ENCODE assay signal across 8 cellular contexts in genomic region chr19:15300533-15301194, GRCh38. TPM values are rescaled to one million over a fixed set of nuclear protein-coding genes. Genes with fewer than 3 reads are reported as not detected.
DNase-seq lines count a peak whose midpoint lies in the region; ATAC-seq and TF ChIP-seq lines count a peak whose summit lies in the region.

No MANE protein-coding gene starts in this region.

- no peak for TF ChIP-seq EP300 in gastroesophageal sphincter (IDR thresholded peaks at IDR 0.05)

- 100% methylated on average over 3 to 4 of the region's 6 CpGs for WGBS in mesodermal cell (ENCODE audit: insufficient coverage in 2 of 2), 2 experiments
- 64 to 71% methylated on average over 2 to 6 of the region's 6 CpGs for WGBS in gastroesophageal sphincter (ENCODE audit: low coverage in 1 of 2), 2 donors

- POLR2A ChIA-PET in CD4-positive, alpha-beta T cell (lab: Charles Lee), result no interaction called here

- H3K4me3 ChIP-seq in mesodermal cell (ENCODE audit: extremely low read depth, insufficient read depth, low read length, poor library complexity, severe bottlenecking) (no peak overlapping the region), gastroesophageal sphincter (no peak overlapping the region), dorsolateral prefrontal cortex (no peak overlapping the region)

- H3K4me1 ChIP-seq in mesodermal cell (ENCODE audit: control insufficient read depth, insufficient read depth, low read length, poor library complexity, severe bottlenecking), result peaks cover 48% of the 10 kb centered on the region
- peaks cover 11 to 100% (median 76%) of the 10 kb centered on the region in 3 donors for H3K4me1 ChIP-seq in gastroesophageal sphincter

- no peak overlapping the region for H3K27ac ChIP-seq in CD4-positive, alpha-beta T cell (ENCODE audit: low read depth, low read length)
- H3K27ac ChIP-seq in mesodermal cell (ENCODE audit: low read depth, low read length, severe bottlenecking), result peak overlapping the region; percentile 63
- H3K27ac ChIP-seq in gastroesophageal sphincter, result no peak overlapping the region
- H3K27ac ChIP-seq in dorsolateral prefrontal cortex, result no peak overlapping the region

- DNase-seq in CD4-positive, alpha-beta T cell, result no peak
- no peak for DNase-seq in activated naive CD4-positive, alpha-beta T cell treated with anti-CD3 and anti-CD28 coated beads, Interleukin-2, amount 50 U/mL, for 72 hours (ENCODE audit: low spot score in 2 of 2)
- no peak for DNase-seq in NCI-H2029 (lab: John Stamatoyannopoulos, UW)
- no peak for DNase-seq in dorsolateral prefrontal cortex

- TF ChIP-seq CTCF in CD4-positive, alpha-beta T cell (IDR thresholded peaks at IDR 0.05), result no peak
- TF ChIP-seq CTCF in gastroesophageal sphincter (IDR thresholded peaks at IDR 0.05), result no peak
- no peak for TF ChIP-seq CTCF in dorsolateral prefrontal cortex (IDR thresholded peaks at IDR 0.05 in 54 of 56, conservative IDR thresholded peaks at IDR 0.05 in 2 of 56; ENCODE audit: low read depth in 1 of 56, partially characterized antibody in 56 of 56)

- peak overlapping the region; percentile 59 for H3K4me3 Mint-ChIP-seq in CD4-positive, alpha-beta T cell
- H3K4me3 Mint-ChIP-seq in IgD-negative memory B cell, result peak overlapping the region in 3 of 4 donors; percentile 36 to 80 (median 63)

- ATAC-seq in CD4-positive, alpha-beta T cell (ENCODE audit: poor library complexity), result no peak
- ATAC-seq in activated naive CD4-positive, alpha-beta T cell treated with anti-CD3 and anti-CD28 coated beads, Interleukin-2, amount 50 U/mL, for 72 hours, result peak; percentile 80 to 90
- ATAC-seq in HG02763 (IDR thresholded peaks at IDR 0.05; ENCODE audit: unreplicated experiment), result no peak
- no peak for ATAC-seq in gastroesophageal sphincter

- H3K36me3 Mint-ChIP-seq in CD4-positive, alpha-beta T cell (ENCODE audit: low read depth), result peaks cover 12% of the 10 kb centered on the region
- peaks cover 1% of the 10 kb centered on the region for H3K36me3 Mint-ChIP-seq in IgD-negative memory B cell
- peaks cover 0 to 13% of the 10 kb centered on the region in 2 donors for H3K36me3 Mint-ChIP-seq in activated naive CD4-positive, alpha-beta T cell treated with anti-CD3 and anti-CD28 coated beads, Interleukin-2, amount 50 U/mL, for 72 hours

- H3K27ac Mint-ChIP-seq in CD4-positive, alpha-beta T cell, result peak overlapping the region; percentile 76
- peak overlapping the region; percentile 24 to 64 (median 59) for H3K27ac Mint-ChIP-seq in IgD-negative memory B cell
- H3K27ac Mint-ChIP-seq in activated naive CD4-positive, alpha-beta T cell treated with anti-CD3 and anti-CD28 coated beads, Interleukin-2, amount 50 U/mL, for 72 hours, result peak overlapping the region; percentile 91 to 100

- H3K9me3 ChIP-seq in CD4-positive, alpha-beta T cell (ENCODE audit: control insufficient read depth, low read length), result no peaks in the 10 kb centered on the region
- H3K9me3 ChIP-seq in mesodermal cell (ENCODE audit: control insufficient read depth, low read length) (peaks cover 6% of the 10 kb centered on the region), gastroesophageal sphincter (no peaks in the 10 kb centered on the region)

- H3K27me3 ChIP-seq in CD4-positive, alpha-beta T cell (ENCODE audit: control insufficient read depth, insufficient read depth, low read length), result no peaks in the 10 kb centered on the region
- H3K27me3 ChIP-seq in gastroesophageal sphincter (no peaks in the 10 kb centered on the region), dorsolateral prefrontal cortex (no peaks in the 10 kb centered on the region)

- H3K27me3 Mint-ChIP-seq in CD4-positive, alpha-beta T cell, result no peaks in the 10 kb centered on the region
- no peaks in the 10 kb centered on the region for H3K27me3 Mint-ChIP-seq in IgD-negative memory B cell

- H3K36me3 ChIP-seq in mesodermal cell (ENCODE audit: control insufficient read depth, insufficient read depth, low read length), result peaks cover 32% of the 10 kb centered on the region
- H3K36me3 ChIP-seq in gastroesophageal sphincter, result no peaks in the 10 kb centered on the region

- no peak for TF ChIP-seq POLR2A in gastroesophageal sphincter (IDR thresholded peaks at IDR 0.05)

- H3K4me1 Mint-ChIP-seq in CD4-positive, alpha-beta T cell (ENCODE audit: low read depth), result peaks cover 87% of the 10 kb centered on the region
- H3K4me1 Mint-ChIP-seq in IgD-negative memory B cell, result peaks cover 60 to 74% (median 73%) of the 10 kb centered on the region in 3 donors

- intact Hi-C loops in CD4-positive, alpha-beta T cell (cut with DNase I, micrococcal nuclease), result loop anchor here in 1 of 2 experiments (1.0 kb wide), 1 partner anchor 13 kb away; no protein-coding TSS in a partner anchor
- intact Hi-C loops in dorsolateral prefrontal cortex (cut with DNase I), result no loop called here

- CTCF ChIA-PET in CD4-positive, alpha-beta T cell (lab: Charles Lee), result interaction anchor here (0.9 to 1.7 kb wide), 2 partner anchors 9 to 12 kb away, joined by 3 to 4 read pairs; no protein-coding TSS in a partner anchor

- no peaks in the 10 kb centered on the region for H3K9me3 Mint-ChIP-seq in CD4-positive, alpha-beta T cell
- H3K9me3 Mint-ChIP-seq in IgD-negative memory B cell, result no peaks in the 10 kb centered on the region
- H3K9me3 Mint-ChIP-seq in activated naive CD4-positive, alpha-beta T cell treated with anti-CD3 and anti-CD28 coated beads, Interleukin-2, amount 50 U/mL, for 72 hours, result no peaks in the 10 kb centered on the region

RNA-seq across cellular contexts. Expression of gene BRD4, which starts 31.7 kb away (rescaled TPM):
- total RNA-seq in CD4-positive, alpha-beta T cell, result 100 to 1,000 TPM; 101 to 102 TPM
- 20.5 TPM for polyA plus RNA-seq in IgD-negative memory B cell
- 100 to 1,000 TPM; 108 to 114 TPM for total RNA-seq in activated naive CD4-positive, alpha-beta T cell treated with anti-CD3 and anti-CD28 coated beads, Interleukin-2, amount 50 U/mL, for 72 hours
- 66.2 TPM for polyA plus RNA-seq in mesodermal cell (2013, experiment 1 of 2)
- polyA plus RNA-seq in mesodermal cell (2013, experiment 2 of 2), result 63.1 TPM
- total RNA-seq in gastroesophageal sphincter (10 to 100 TPM; 29.6 to 49.3 (median 34.4) TPM), dorsolateral prefrontal cortex (100 to 1,000 TPM in 99 of 120 experiments, 10 to 100 TPM in 21; 84.8 to 154 (median 112) TPM)

Comparison
In these comparisons a context has a peak if more than half of its experiments do, and no peak if none do; other contexts are left out.
1. ATAC-seq: peak in activated naive CD4-positive, alpha-beta T cell treated with anti-CD3 and anti-CD28 coated beads, Interleukin-2, amount 50 U/mL, for 72 hours (2 of 2); none in CD4-positive, alpha-beta T cell (single experiment), HG02763 (single experiment) and gastroesophageal sphincter (single experiment).
2. Peak in every context shown above with its lines, with median percentiles within 50 percentile points of each other: H3K27ac Mint-ChIP-seq.